In the genomic region with DNA sequence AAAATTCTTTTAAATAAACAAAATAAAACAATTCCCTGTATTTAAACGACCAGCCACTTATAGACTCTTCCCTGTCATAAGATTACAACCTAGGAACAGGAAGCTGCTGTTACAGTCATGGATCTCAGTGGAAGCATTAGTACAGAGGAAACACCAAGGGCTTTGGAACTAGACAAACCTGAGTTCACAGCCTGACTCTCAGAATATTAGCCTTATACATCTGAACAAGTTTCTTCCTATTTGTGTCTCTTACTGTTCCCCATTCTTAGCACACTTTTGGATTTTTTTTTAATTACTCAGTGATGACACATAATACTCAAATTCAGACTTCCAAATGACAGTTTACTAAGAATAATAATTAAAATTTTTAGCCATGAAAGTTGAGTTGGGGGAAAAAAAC, we compare ENCODE assay signal across 1 cellular context.
TF ChIP-seq lines count a peak whose summit lies in the region.

No MANE protein-coding gene starts in this region.

TF ChIP-seq in IMR-90, 13 proteins besides CTCF, POLR2A, EP300 and RAD21:
- TF ChIP-seq SMC3 (IDR thresholded peaks at IDR 0.05; ENCODE audit: low read depth, low read length) = no peak
- no peak for TF ChIP-seq BHLHE40 (IDR thresholded peaks at IDR 0.05; ENCODE audit: low read depth, low read length)
- TF ChIP-seq CHD1 (IDR thresholded peaks at IDR 0.05; ENCODE audit: low read depth, low read length) = no peak
- no peak for TF ChIP-seq RCOR1 (IDR thresholded peaks at IDR 0.05; ENCODE audit: insufficient replicate concordance, low read length)
- TF ChIP-seq MAZ (IDR thresholded peaks at IDR 0.05; ENCODE audit: borderline replicate concordance, low read depth, low read length) = no peak
- no peak for TF ChIP-seq NFE2L2 (IDR thresholded peaks at IDR 0.05; ENCODE audit: low read depth, low read length)
- no peak for TF ChIP-seq CEBPB (IDR thresholded peaks at IDR 0.05; ENCODE audit: low read depth, low read length)
- no peak for TF ChIP-seq MAFK (IDR thresholded peaks at IDR 0.05; ENCODE audit: low read depth, low read length)
- TF ChIP-seq, protein P1, sequence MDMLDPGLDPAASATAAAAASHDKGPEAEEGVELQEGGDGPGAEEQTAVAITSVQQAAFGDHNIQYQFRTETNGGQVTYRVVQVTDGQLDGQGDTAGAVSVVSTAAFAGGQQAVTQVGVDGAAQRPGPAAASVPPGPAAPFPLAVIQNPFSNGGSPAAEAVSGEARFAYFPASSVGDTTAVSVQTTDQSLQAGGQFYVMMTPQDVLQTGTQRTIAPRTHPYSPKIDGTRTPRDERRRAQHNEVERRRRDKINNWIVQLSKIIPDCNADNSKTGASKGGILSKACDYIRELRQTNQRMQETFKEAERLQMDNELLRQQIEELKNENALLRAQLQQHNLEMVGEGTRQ (IDR thresholded peaks at IDR 0.05; ENCODE audit: low read depth, low read length) = no peak
- no peak for TF ChIP-seq FOS (IDR thresholded peaks at IDR 0.05; ENCODE audit: low read depth, low read length)
- TF ChIP-seq, protein P2, sequence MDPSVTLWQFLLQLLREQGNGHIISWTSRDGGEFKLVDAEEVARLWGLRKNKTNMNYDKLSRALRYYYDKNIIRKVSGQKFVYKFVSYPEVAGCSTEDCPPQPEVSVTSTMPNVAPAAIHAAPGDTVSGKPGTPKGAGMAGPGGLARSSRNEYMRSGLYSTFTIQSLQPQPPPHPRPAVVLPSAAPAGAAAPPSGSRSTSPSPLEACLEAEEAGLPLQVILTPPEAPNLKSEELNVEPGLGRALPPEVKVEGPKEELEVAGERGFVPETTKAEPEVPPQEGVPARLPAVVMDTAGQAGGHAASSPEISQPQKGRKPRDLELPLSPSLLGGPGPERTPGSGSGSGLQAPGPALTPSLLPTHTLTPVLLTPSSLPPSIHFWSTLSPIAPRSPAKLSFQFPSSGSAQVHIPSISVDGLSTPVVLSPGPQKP (IDR thresholded peaks at IDR 0.05; ENCODE audit: borderline replicate concordance, low read depth, low read length) = no peak
- no peak for TF ChIP-seq MXI1 (IDR thresholded peaks at IDR 0.05; ENCODE audit: borderline replicate concordance, low read depth, low read length)
- no peak for TF ChIP-seq RFX5 (IDR thresholded peaks at IDR 0.05; ENCODE audit: low read depth, low read length)
